In genomic region chr17:6070895-6071511, GRCh38 we compare ENCODE assay signal across 8 cellular contexts. TPM values are rescaled to one million over a fixed set of nuclear protein-coding genes. Genes with fewer than 3 reads are reported as not detected.
A peak's percentile ranks its signal among the peaks of the same experiment; 100 is the strongest.
DNase-seq lines count a peak whose midpoint lies in the region; ATAC-seq and TF ChIP-seq lines count a peak whose summit lies in the region.

No MANE protein-coding gene starts in this region.

- no peak for ATAC-seq in HG02623 (IDR thresholded peaks at IDR 0.05; ENCODE audit: unreplicated experiment)

- intact Hi-C loops in prostate gland (cut with DNase I): no loop called here

- no peaks in the 10 kb centered on the region for H3K9me2 ChIP-seq in hepatocyte (replicated peaks; ENCODE audit: insufficient read depth)

- TF ChIP-seq CTCF in GM13977 (IDR thresholded peaks at IDR 0.05; ENCODE audit: extremely low read depth, insufficient read depth, missing control alignments) (no peak), VCaP (conservative IDR thresholded peaks at IDR 0.05) (no peak), hepatocyte (IDR thresholded peaks at IDR 0.05; ENCODE audit: poor library complexity) (no peak), prostate gland (IDR thresholded peaks at IDR 0.05) (no peak)

- H3K27me3 ChIP-seq in hepatocyte (peaks cover 53% of the 10 kb centered on the region), prostate gland (replicated peaks; ENCODE audit: insufficient read depth) (no peaks in the 10 kb centered on the region)

- no peak for TF ChIP-seq POLR2A in prostate gland (IDR thresholded peaks at IDR 0.05)

- H2AFZ ChIP-seq in hepatocyte: peak overlapping the region; percentile 56

- peak overlapping the region; percentile 49 for H3K4me3 ChIP-seq in hepatocyte
- H3K4me3 ChIP-seq in prostate gland: peak overlapping the region; percentile 40 to 48

- 3% methylated on average over 23 of the region's 42 CpGs for WGBS in hepatocyte (ENCODE audit: low lambda C conversion rate, missing lambda C conversion rate)
- 1% methylated on average over 42 of the region's 42 CpGs for WGBS in prostate gland

- H3K27ac ChIP-seq in VCaP (peak overlapping the region; percentile 34; the same call in 1 of the 2 replicates), hepatocyte (no peak overlapping the region), prostate gland (no peak overlapping the region)

- H3K4me2 ChIP-seq in hepatocyte: peak overlapping the region; percentile 97

- H3K36me3 ChIP-seq in hepatocyte (replicated peaks; ENCODE audit: insufficient read depth, low read depth): no peaks in the 10 kb centered on the region
- H3K36me3 ChIP-seq in prostate gland: no peaks in the 10 kb centered on the region

- no peaks in the 10 kb centered on the region for H4K20me1 ChIP-seq in hepatocyte (ENCODE audit: insufficient read depth, poor library complexity, severe bottlenecking)

- DNase-seq in GM13977 (ENCODE audit: low spot score) (peak; percentile 39), hepatocyte (ENCODE audit: low spot score) (peak; percentile 32), prostate gland (ENCODE audit: low spot score) (no peak), SKM-1 (lab: John Stamatoyannopoulos, UW; ENCODE audit: unreplicated experiment) (no peak), NCI-H2196 treated with DMSO at 0.1 percent for 48 hours (lab: John Stamatoyannopoulos, UW; ENCODE audit: unreplicated experiment) (no peak), DMS153 (lab: John Stamatoyannopoulos, UW) (no peak)

- in situ Hi-C loops in GM13977 (cut with MboI; ENCODE audit: low pct_unique_long_range_greater_than_20kb, low sequenced_read_pairs, unreplicated experiment): no loop called here

- H3K9me3 ChIP-seq in hepatocyte (ENCODE audit: low read depth) (no peaks in the 10 kb centered on the region), prostate gland (no peaks in the 10 kb centered on the region)

- H3K4me1 ChIP-seq in hepatocyte (ENCODE audit: insufficient read depth): peaks cover 3% of the 10 kb centered on the region
- no peaks in the 10 kb centered on the region for H3K4me1 ChIP-seq in prostate gland (replicated peaks)

- no peaks in the 10 kb centered on the region for H3K79me2 ChIP-seq in hepatocyte

RNA-seq across cellular contexts. Expression of gene WSCD1, which starts 0.8 kb away (rescaled TPM):
- total RNA-seq in hepatocyte: 4.4 and 8.9 TPM in 2 replicates
- 1.5 and 2.0 TPM in 2 replicates for polyA plus RNA-seq in hepatocyte
- total RNA-seq in prostate gland: 1 to 10 TPM; 1.7 to 4.1 TPM

Comparison
In these comparisons a context has a peak if more than half of its experiments do, and no peak if none do; other contexts are left out.
1. DNase-seq: peak in GM13977 (single experiment) and hepatocyte (single experiment); none in prostate gland (single experiment), SKM-1 (single experiment), NCI-H2196 treated with DMSO at 0.1 percent for 48 hours (single experiment) and DMS153 (single experiment).